ENCODE assay signal across 15 cellular contexts in the genomic region with DNA sequence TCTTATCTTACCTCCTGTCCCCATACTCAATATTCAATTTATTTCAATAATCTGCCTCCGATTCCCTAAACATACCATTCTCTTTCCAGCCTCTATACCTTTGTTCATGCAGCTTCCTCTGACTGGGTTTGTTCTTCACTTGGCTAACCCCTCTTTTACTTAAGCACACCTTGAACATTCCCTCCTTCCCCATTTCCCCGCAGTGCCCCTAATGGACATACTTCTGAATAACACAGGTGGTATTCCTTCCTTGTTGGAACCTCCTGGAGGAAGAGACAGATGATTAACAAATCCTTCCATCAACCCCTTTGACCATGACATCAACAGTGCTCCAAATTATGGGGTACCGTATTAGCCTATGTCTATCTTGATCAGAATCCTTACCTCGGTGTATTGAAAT.
A peak's percentile ranks its signal among the peaks of the same experiment; 100 is the strongest.
DNase-seq lines count a peak whose midpoint lies in the region; ATAC-seq and TF ChIP-seq lines count a peak whose summit lies in the region.
"Had no signal": no experiment of that assay in that cellular context is flagged by ENCODE, and none has a peak within 500 bp of the region (broad histone marks: within the 10 kb centered on the region; RNA-seq: fewer than 3 reads in every experiment).

No MANE protein-coding gene starts in this region.

- WGBS in endodermal cell (ENCODE audit: insufficient coverage in 1 of 2, insufficient read length in 1 of 2), 2 experiments, result 81 to 83% methylated on average over 4 of the region's 4 CpGs

- H3K9me2 ChIP-seq in GM23338 (ENCODE audit: insufficient read depth), result peaks cover 2% of the 10 kb centered on the region
- no peaks in the 10 kb centered on the region for H3K9me2 ChIP-seq in HCT116 (ENCODE audit: insufficient read depth)

- H3K36me3 ChIP-seq in GM23338 (ENCODE audit: insufficient read depth), result no peaks in the 10 kb centered on the region
- H3K36me3 ChIP-seq in HCT116 (ENCODE audit: control insufficient read depth in 1 of 2, insufficient read depth in 2 of 2, low read length in 2 of 2), result no peaks in the 10 kb centered on the region
- H3K36me3 ChIP-seq in endodermal cell (ENCODE audit: control insufficient read depth, insufficient read depth, low read length), result peaks cover 27% of the 10 kb centered on the region

- H3K9ac ChIP-seq in HCT116 (ENCODE audit: low read length) (no peak overlapping the region), endodermal cell (ENCODE audit: extremely low read depth, low read length, poor library complexity, severe bottlenecking) (no peak overlapping the region)
- H3K9ac ChIP-seq: KMS-11 had no signal

- H3K27ac ChIP-seq in GM23338 (ENCODE audit: low read depth), result no peak overlapping the region
- H3K27ac ChIP-seq in HCT116 (ENCODE audit: low read depth, low read length), result no peak overlapping the region
- H3K27ac ChIP-seq in endodermal cell (ENCODE audit: low read depth, low read length), result no peak overlapping the region
- H3K27ac ChIP-seq: C4-2B, HL-60, KMS-11 had no signal

- no peaks in the 10 kb centered on the region; the same call in 1 of the 2 replicates for H3K4me1 ChIP-seq in GM23338 (ENCODE audit: insufficient read depth)
- H3K4me1 ChIP-seq in HCT116 (ENCODE audit: control insufficient read depth in 1 of 2, insufficient read depth in 2 of 2, low read length in 2 of 2), result no peaks in the 10 kb centered on the region
- H3K4me1 ChIP-seq in endodermal cell (ENCODE audit: control insufficient read depth, insufficient read depth, low read length), result no peaks in the 10 kb centered on the region

- H3K4me3 Mint-ChIP-seq in GM23338 (no peak overlapping the region), endodermal cell (no peak overlapping the region)
- H3K4me3 Mint-ChIP-seq: CD4-positive, alpha-beta T cell had no signal

- no peaks in the 10 kb centered on the region for H3K27me3 ChIP-seq in GM23338 (ENCODE audit: insufficient read depth)
- no peaks in the 10 kb centered on the region for H3K27me3 ChIP-seq in HCT116 (ENCODE audit: insufficient read depth, low read length)
- no peaks in the 10 kb centered on the region for H3K27me3 ChIP-seq in endodermal cell (ENCODE audit: control insufficient read depth, insufficient read depth, low read length, poor library complexity, severe bottlenecking)

- H3K9me3 ChIP-seq in HCT116 (ENCODE audit: control insufficient read depth in 1 of 2, insufficient read depth in 1 of 2, low read depth in 1 of 2, low read length in 2 of 2) (no peaks in the 10 kb centered on the region), endodermal cell (ENCODE audit: control insufficient read depth, low read length) (no peaks in the 10 kb centered on the region)

- no peak overlapping the region for H3K4me3 ChIP-seq in GM23338
- no peak overlapping the region for H3K4me3 ChIP-seq in HCT116 (replicated peaks in 1 of 2; ENCODE audit: low read depth in 1 of 2, low read length in 2 of 2)
- H3K4me3 ChIP-seq in endodermal cell (ENCODE audit: low read length), result no peak overlapping the region
- H3K4me3 ChIP-seq: GM12878 had no signal

- RAD21 ChIA-PET in HCT116 (lab: Charles Lee; ENCODE audit: low non-redundant PET in 1 of 2, low total read pairs in 2 of 2, uncharacterized antibody in 2 of 2, unreplicated experiment in 2 of 2), result no interaction called here

- H4K20me1 ChIP-seq in GM23338 (replicated peaks; ENCODE audit: insufficient read depth) (peaks cover 3% of the 10 kb centered on the region; the same call in 1 of the 2 replicates), HCT116 (ENCODE audit: insufficient read depth) (no peaks in the 10 kb centered on the region)

- H2AFZ ChIP-seq in GM23338, result no peak overlapping the region
- no peak overlapping the region for H2AFZ ChIP-seq in HCT116 (ENCODE audit: low read depth, low read length, poor library complexity, severe bottlenecking)

- no peak for TF ChIP-seq POLR2A in HCT116 (IDR thresholded peaks at IDR 0.05; ENCODE audit: borderline replicate concordance, extremely low read depth, insufficient read depth, insufficient read length)

- H3K27ac Mint-ChIP-seq in GM23338 (no peak overlapping the region), endodermal cell (no peak overlapping the region)
- H3K27ac Mint-ChIP-seq: CD4-positive, alpha-beta T cell had no signal

- H3K79me2 ChIP-seq in GM23338 (replicated peaks; ENCODE audit: insufficient read depth) (no peaks in the 10 kb centered on the region; the same call in 1 of the 2 replicates), HCT116 (ENCODE audit: insufficient read depth, low read length) (no peaks in the 10 kb centered on the region)

- peak; percentile 62 for ATAC-seq in GM23338
- peak; percentile 49; the same call in 1 of the 2 replicates for ATAC-seq in HCT116
- no peak for ATAC-seq in HG02870 (IDR thresholded peaks at IDR 0.05; ENCODE audit: unreplicated experiment)
- ATAC-seq: GM12878 had no signal

- H3K27me3 Mint-ChIP-seq in GM23338 (ENCODE audit: insufficient read depth, low read depth, poor library complexity) (peaks cover 1% of the 10 kb centered on the region), endodermal cell (ENCODE audit: insufficient read depth) (no peaks in the 10 kb centered on the region)
- H3K27me3 Mint-ChIP-seq: CD4-positive, alpha-beta T cell had no signal

- peak; percentile 39 for DNase-seq in GM23338 (ENCODE audit: low spot score)
- DNase-seq in HCT116 (ENCODE audit: low read depth, low spot score), result no peak
- no peak for DNase-seq in endodermal cell
- no peak for DNase-seq in NCI-H510A treated with DMSO at 0.1 percent for 48 hours (lab: John Stamatoyannopoulos, UW)
- DNase-seq in head of caudate nucleus, result no peak
- DNase-seq: AML-193; CD4-positive, alpha-beta T cell; DMS53; DND-41; EL had no signal

- intact Hi-C loops in HCT116 (cut with micrococcal nuclease) (no loop called here), head of caudate nucleus (cut with DNase I) (no loop called here)

- peaks cover 21% of the 10 kb centered on the region for H3K4me1 Mint-ChIP-seq in GM23338
- peaks cover 11% of the 10 kb centered on the region for H3K4me1 Mint-ChIP-seq in endodermal cell

- no TSS peak for BruUV-seq in HCT116 (replicated peaks; lab: Mats Ljungman, UMichigan)

- CTCF ChIA-PET in HCT116 (lab: Charles Lee), result no interaction called here

- no peaks in the 10 kb centered on the region for H3F3A ChIP-seq in GM23338 (replicated peaks; ENCODE audit: low read depth)

- TF ChIP-seq CTCF in GM23338 (conservative IDR thresholded peaks at IDR 0.05; ENCODE audit: low read depth in 2 of 2) (peak; percentile 27 to 28), HCT116 (IDR thresholded peaks at IDR 0.05 in 2 of 3, conservative IDR thresholded peaks at IDR 0.05 in 1 of 3; ENCODE audit: borderline replicate concordance in 1 of 3, insufficient read depth in 1 of 3, low read depth in 2 of 3, low read length in 2 of 3) (peak in 1 of 3 experiments; percentile 25; a peak in 1 of 6 replicates), endodermal cell (conservative IDR thresholded peaks at IDR 0.05) (peak; percentile 49)

- POLR2A ChIA-PET in HCT116 (lab: Charles Lee), result no interaction called here

- H3K4me2 ChIP-seq in GM23338 (no peak overlapping the region), HCT116 (ENCODE audit: low read length) (no peak overlapping the region)
- H3K4me2 ChIP-seq: KMS-11 had no signal

- H3K9me3 Mint-ChIP-seq in GM23338 (no peaks in the 10 kb centered on the region), endodermal cell (no peaks in the 10 kb centered on the region)
- H3K9me3 Mint-ChIP-seq: CD4-positive, alpha-beta T cell had no signal

- no peak for TF ChIP-seq RAD21 in HCT116 (IDR thresholded peaks at IDR 0.05; ENCODE audit: low read depth)

- H3K36me3 Mint-ChIP-seq in GM23338 (ENCODE audit: low read depth) (peaks cover 30% of the 10 kb centered on the region), endodermal cell (ENCODE audit: low read depth) (peaks cover 49% of the 10 kb centered on the region)

TF ChIP-seq in GM23338, 12 proteins besides CTCF, POLR2A, EP300 and RAD21 (continues in another document):
- no peak for TF ChIP-seq EZH2phosphoT487 (IDR thresholded peaks at IDR 0.05; ENCODE audit: unreplicated experiment)
- TF ChIP-seq POLR2AphosphoS5 (IDR thresholded peaks at IDR 0.05; ENCODE audit: low read depth), result no peak

TF ChIP-seq in HCT116, 20 proteins besides CTCF, POLR2A, EP300 and RAD21:
- TF ChIP-seq SIN3A (IDR thresholded peaks at IDR 0.05; ENCODE audit: low read depth) (no peak), FOSL1 (IDR thresholded peaks at IDR 0.05; ENCODE audit: low read depth) (no peak), ELF1 (IDR thresholded peaks at IDR 0.05; ENCODE audit: borderline replicate concordance, low read depth) (no peak), SP1 (IDR thresholded peaks at IDR 0.05; ENCODE audit: low read depth) (no peak)
- TF ChIP-seq, protein P1, sequence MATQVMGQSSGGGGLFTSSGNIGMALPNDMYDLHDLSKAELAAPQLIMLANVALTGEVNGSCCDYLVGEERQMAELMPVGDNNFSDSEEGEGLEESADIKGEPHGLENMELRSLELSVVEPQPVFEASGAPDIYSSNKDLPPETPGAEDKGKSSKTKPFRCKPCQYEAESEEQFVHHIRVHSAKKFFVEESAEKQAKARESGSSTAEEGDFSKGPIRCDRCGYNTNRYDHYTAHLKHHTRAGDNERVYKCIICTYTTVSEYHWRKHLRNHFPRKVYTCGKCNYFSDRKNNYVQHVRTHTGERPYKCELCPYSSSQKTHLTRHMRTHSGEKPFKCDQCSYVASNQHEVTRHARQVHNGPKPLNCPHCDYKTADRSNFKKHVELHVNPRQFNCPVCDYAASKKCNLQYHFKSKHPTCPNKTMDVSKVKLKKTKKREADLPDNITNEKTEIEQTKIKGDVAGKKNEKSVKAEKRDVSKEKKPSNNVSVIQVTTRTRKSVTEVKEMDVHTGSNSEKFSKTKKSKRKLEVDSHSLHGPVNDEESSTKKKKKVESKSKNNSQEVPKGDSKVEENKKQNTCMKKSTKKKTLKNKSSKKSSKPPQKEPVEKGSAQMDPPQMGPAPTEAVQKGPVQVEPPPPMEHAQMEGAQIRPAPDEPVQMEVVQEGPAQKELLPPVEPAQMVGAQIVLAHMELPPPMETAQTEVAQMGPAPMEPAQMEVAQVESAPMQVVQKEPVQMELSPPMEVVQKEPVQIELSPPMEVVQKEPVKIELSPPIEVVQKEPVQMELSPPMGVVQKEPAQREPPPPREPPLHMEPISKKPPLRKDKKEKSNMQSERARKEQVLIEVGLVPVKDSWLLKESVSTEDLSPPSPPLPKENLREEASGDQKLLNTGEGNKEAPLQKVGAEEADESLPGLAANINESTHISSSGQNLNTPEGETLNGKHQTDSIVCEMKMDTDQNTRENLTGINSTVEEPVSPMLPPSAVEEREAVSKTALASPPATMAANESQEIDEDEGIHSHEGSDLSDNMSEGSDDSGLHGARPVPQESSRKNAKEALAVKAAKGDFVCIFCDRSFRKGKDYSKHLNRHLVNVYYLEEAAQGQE (IDR thresholded peaks at IDR 0.05; ENCODE audit: low read depth), result no peak
- TF ChIP-seq, protein P2, sequence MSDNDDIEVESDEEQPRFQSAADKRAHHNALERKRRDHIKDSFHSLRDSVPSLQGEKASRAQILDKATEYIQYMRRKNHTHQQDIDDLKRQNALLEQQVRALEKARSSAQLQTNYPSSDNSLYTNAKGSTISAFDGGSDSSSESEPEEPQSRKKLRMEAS (IDR thresholded peaks at IDR 0.05), result no peak
TF ChIP-seq in HCT116: peak in this region for 0.
